Comparison of ENCODE assay signal across 31 cellular contexts in the genomic region with DNA sequence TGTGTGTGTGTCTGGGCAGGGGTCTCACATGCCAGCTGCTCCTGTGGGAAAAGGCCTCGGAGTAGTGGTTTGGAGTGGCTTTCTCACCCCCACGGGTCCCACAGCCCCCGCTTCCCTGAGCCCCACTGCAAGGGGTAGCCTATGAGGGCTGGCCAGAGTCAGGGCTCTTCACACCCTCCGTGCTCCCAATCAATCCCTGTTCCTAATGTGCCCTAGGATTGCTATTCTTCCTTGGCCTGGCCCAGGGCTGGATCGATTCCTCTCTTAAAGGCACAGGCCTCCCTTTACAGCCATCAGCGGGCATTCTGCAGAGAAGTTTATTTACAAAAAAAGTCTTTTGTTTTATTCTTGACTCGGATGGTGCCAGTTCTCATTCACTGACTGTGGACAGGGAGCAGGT. TPM values are rescaled to one million over a fixed set of nuclear protein-coding genes. Genes with fewer than 3 reads are reported as not detected.
"Had no signal": no experiment of that assay in that cellular context is flagged by ENCODE, and none has a peak within 500 bp of the region (broad histone marks: within the 10 kb centered on the region; RNA-seq: fewer than 3 reads in every experiment).

No MANE protein-coding gene starts in this region.

- H2AFZ ChIP-seq: hepatocyte had no signal

- H3K27me3 ChIP-seq: pancreas, upper lobe of left lung, uterus had no signal

- H3K9me3 ChIP-seq: esophagus muscularis mucosa, mucosa of descending colon, pancreas, prostate gland, spleen, tibial artery, upper lobe of left lung, uterus had no signal

- H3K36me3 Mint-ChIP-seq: naive thymus-derived CD8-positive, alpha-beta T cell; stimulated activated memory B cell treated with anti-CD40 and anti-IgM and Interleukin-4, amounts not matched to agents 10 μg/mL and 1 μg/mL and 100 μg/mL, for 72 hours had no signal

- H3K27ac ChIP-seq: epithelial cell of prostate, esophagus muscularis mucosa, hepatocyte, pancreas, prostate gland, spleen, tibial artery, upper lobe of left lung, uterus had no signal

- H3K4me3 Mint-ChIP-seq: dendritic cell treated with granulocyte-macrophage colony-stimulating factor and Interleukin-4, amounts not matched to agents 40 ng/mL and 50 ng/mL, for 4 days; effector memory CD8-positive, alpha-beta T cell; naive thymus-derived CD8-positive, alpha-beta T cell; stimulated activated memory B cell treated with anti-CD40 and anti-IgM and Interleukin-4, amounts not matched to agents 10 μg/mL and 1 μg/mL and 100 μg/mL, for 72 hours; stimulated activated naive CD8-positive, alpha-beta T cell treated with anti-CD3 and anti-CD28 coated beads, Interleukin-15, Interleukin-2, amounts not matched to agents 100 ng/mL and 50 ng/mL, for 24 hours had no signal

- DNase-seq: effector memory CD8-positive, alpha-beta T cell; head of caudate nucleus; left colon; mammary epithelial cell; mucosa of descending colon; naive thymus-derived CD8-positive, alpha-beta T cell; occipital lobe; pancreas; spleen; stimulated activated CD4-positive, alpha-beta T cell treated with anti-CD3 and anti-CD28 coated beads, Interleukin-15, amount 100 ng/mL, for 24 hours; stimulated activated CD4-positive, alpha-beta T cell treated with anti-CD3 and anti-CD28 coated beads, Interleukin-1b, Interleukin-23, amount 100 ng/mL, for 48 hours; stimulated activated CD4-positive, alpha-beta T cell treated with anti-CD3 and anti-CD28 coated beads, Interleukin-4, amount 100 ng/mL, for 24 hours; tibial artery; uterus had no signal

- H3K36me3 ChIP-seq: esophagus muscularis mucosa, pancreas, prostate gland, spleen, tibial artery, upper lobe of left lung, uterus had no signal

- H3K4me3 ChIP-seq: esophagus muscularis mucosa, hepatocyte, mucosa of descending colon, pancreas, prostate gland, spleen, tibial artery, upper lobe of left lung, uterus had no signal

- H3K79me2 ChIP-seq: hepatocyte had no signal

- H3K9me3 Mint-ChIP-seq: dendritic cell treated with granulocyte-macrophage colony-stimulating factor and Interleukin-4, amounts not matched to agents 40 ng/mL and 50 ng/mL, for 4 days; effector memory CD8-positive, alpha-beta T cell; naive thymus-derived CD8-positive, alpha-beta T cell; stimulated activated memory B cell treated with anti-CD40 and anti-IgM and Interleukin-4, amounts not matched to agents 10 μg/mL and 1 μg/mL and 100 μg/mL, for 72 hours; stimulated activated naive CD8-positive, alpha-beta T cell treated with anti-CD3 and anti-CD28 coated beads, Interleukin-15, Interleukin-2, amounts not matched to agents 100 ng/mL and 50 ng/mL, for 24 hours had no signal

- H3K27ac Mint-ChIP-seq: dendritic cell treated with granulocyte-macrophage colony-stimulating factor and Interleukin-4, amounts not matched to agents 40 ng/mL and 50 ng/mL, for 4 days; effector memory CD8-positive, alpha-beta T cell; naive thymus-derived CD8-positive, alpha-beta T cell; stimulated activated memory B cell treated with anti-CD40 and anti-IgM and Interleukin-4, amounts not matched to agents 10 μg/mL and 1 μg/mL and 100 μg/mL, for 72 hours; stimulated activated naive CD8-positive, alpha-beta T cell treated with anti-CD3 and anti-CD28 coated beads, Interleukin-15, Interleukin-2, amounts not matched to agents 100 ng/mL and 50 ng/mL, for 24 hours had no signal

- H3K4me2 ChIP-seq: hepatocyte had no signal

- FAIRE-seq: colon, pancreas had no signal

- ATAC-seq: effector memory CD8-positive, alpha-beta T cell; left colon; mucosa of descending colon; naive thymus-derived CD8-positive, alpha-beta T cell; sciatic nerve; stimulated activated memory B cell treated with anti-CD40 and anti-IgM and Interleukin-4, amounts not matched to agents 10 μg/mL and 1 μg/mL and 100 μg/mL, for 72 hours had no signal

- H3K4me1 ChIP-seq: esophagus muscularis mucosa, pancreas, prostate gland, spleen, tibial artery, upper lobe of left lung, uterus had no signal

- H3K4me1 Mint-ChIP-seq: naive thymus-derived CD8-positive, alpha-beta T cell; stimulated activated memory B cell treated with anti-CD40 and anti-IgM and Interleukin-4, amounts not matched to agents 10 μg/mL and 1 μg/mL and 100 μg/mL, for 72 hours had no signal

RNA-seq across cellular contexts. Expression of a gene that starts 19.3 kb away (rescaled TPM):
- total RNA-seq: esophagus muscularis mucosa; fibroblast of villous mesenchyme; hepatocyte; liver; mammary epithelial cell; mesenteric fat pad; naive thymus-derived CD8-positive, alpha-beta T cell; occipital lobe; pancreas; renal cortical epithelial cell; sciatic nerve; skeletal muscle tissue; spleen; temporal lobe; upper lobe of left lung; uterus had no signal
- polyA plus RNA-seq: liver; mammary epithelial cell; naive thymus-derived CD8-positive, alpha-beta T cell; neural cell; pancreas; spleen had no signal
